ENCODE assay signal across 9 cellular contexts in the genomic region with DNA sequence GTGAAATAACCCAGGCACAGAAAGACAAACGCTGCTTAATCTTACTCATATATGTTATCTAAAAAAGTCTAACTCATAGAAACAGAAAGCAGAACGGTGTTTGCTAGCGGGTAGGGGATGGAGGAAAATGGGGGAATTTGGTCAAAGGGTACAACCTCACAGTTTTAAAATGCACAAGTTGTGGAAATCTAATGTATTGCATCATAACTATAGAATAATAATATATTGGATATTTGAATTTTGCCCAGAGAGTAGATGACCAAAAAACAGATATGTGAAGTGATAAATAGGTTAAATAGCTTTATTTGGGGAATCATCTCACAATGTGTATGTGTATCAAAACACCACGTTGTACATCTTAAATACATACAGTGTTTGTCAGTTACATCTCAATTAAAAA. TPM values are rescaled to one million over a fixed set of nuclear protein-coding genes. Genes with fewer than 3 reads are reported as not detected.
"Had no signal": no experiment of that assay in that cellular context is flagged by ENCODE, and none has a peak within 500 bp of the region (broad histone marks: within the 10 kb centered on the region; RNA-seq: fewer than 3 reads in every experiment).

No MANE protein-coding gene starts in this region.

- H3K4me3 Mint-ChIP-seq: HFFc6 had no signal

- H3K27ac Mint-ChIP-seq: HFFc6 had no signal

- H3K4me2 ChIP-seq: KMS-11 had no signal

- DNase-seq: GM23248, GOT3, H7, HFFc6, KBM-7 had no signal

- H3K4me3 ChIP-seq: GM23248, HAP-1 had no signal

- H3K36me3 ChIP-seq: HAP-1 had no signal

- H3K9ac ChIP-seq: GM23248, KMS-11 had no signal

- H3K27ac ChIP-seq: GM23248, KMS-11 had no signal

- H2AFZ ChIP-seq: GM23248 had no signal

- H3K4me1 ChIP-seq: HAP-1 had no signal

- H3K9me3 ChIP-seq: HAP-1 had no signal

- ATAC-seq: HCT116 had no signal

RNA-seq across cellular contexts. Expression of a gene that starts 22.3 kb away (rescaled TPM):
- total RNA-seq: HT-29 had no signal
